Comparison of ENCODE assay signal across 18 cellular contexts in the genomic region with DNA sequence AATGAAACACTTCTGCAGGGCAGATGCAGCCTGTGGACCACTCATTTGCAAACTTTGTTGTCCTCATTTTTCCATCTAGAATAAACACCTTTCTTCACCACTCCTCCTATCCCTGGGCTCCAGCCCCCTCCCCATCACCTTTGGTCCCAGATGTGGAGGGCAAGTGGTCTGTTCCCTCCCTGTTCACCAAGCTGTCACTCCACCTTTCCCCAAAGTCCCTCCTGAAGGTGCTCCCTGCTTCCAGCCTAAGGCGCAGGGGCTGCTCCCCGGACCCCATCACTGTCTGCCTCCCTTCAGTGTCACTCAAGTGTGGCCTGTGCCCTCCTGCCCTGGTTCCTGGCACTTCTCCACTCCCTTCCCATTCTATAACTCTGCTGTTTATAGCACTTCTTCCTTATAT. TPM values are rescaled to one million over a fixed set of nuclear protein-coding genes. Genes with fewer than 3 reads are reported as not detected.
A peak's percentile ranks its signal among the peaks of the same experiment; 100 is the strongest.
DNase-seq lines count a peak whose midpoint lies in the region; ATAC-seq and TF ChIP-seq lines count a peak whose summit lies in the region.
"Had no signal": no experiment of that assay in that cellular context is flagged by ENCODE, and none has a peak within 500 bp of the region (broad histone marks: within the 10 kb centered on the region; RNA-seq: fewer than 3 reads in every experiment).

No MANE protein-coding gene starts in this region.

- H3K4me3 Mint-ChIP-seq in activated naive CD8-positive, alpha-beta T cell treated with anti-CD3 and anti-CD28 coated beads, Interleukin-2, amount 10 ng/mL, durations not matched to agents 7 days and 5 days: no peak overlapping the region
- H3K4me3 Mint-ChIP-seq in activated naive CD8-positive, alpha-beta T cell treated with anti-CD3 and anti-CD28 coated beads, Interleukin-2, amount 50 U/mL, for 24 hours: no peak overlapping the region
- H3K4me3 Mint-ChIP-seq in endodermal cell (no peak overlapping the region), neural crest cell (no peak overlapping the region)

- no peaks in the 10 kb centered on the region for H3K27me3 Mint-ChIP-seq in activated naive CD8-positive, alpha-beta T cell treated with anti-CD3 and anti-CD28 coated beads, Interleukin-2, amount 10 ng/mL, durations not matched to agents 7 days and 5 days
- H3K27me3 Mint-ChIP-seq in activated naive CD8-positive, alpha-beta T cell treated with anti-CD3 and anti-CD28 coated beads, Interleukin-2, amount 50 U/mL, for 24 hours: no peaks in the 10 kb centered on the region
- H3K27me3 Mint-ChIP-seq in endodermal cell (ENCODE audit: insufficient read depth) (peaks cover 2% of the 10 kb centered on the region), neural crest cell (ENCODE audit: low read depth) (no peaks in the 10 kb centered on the region)

- H3K4me1 Mint-ChIP-seq in activated naive CD8-positive, alpha-beta T cell treated with anti-CD3 and anti-CD28 coated beads, Interleukin-2, amount 10 ng/mL, durations not matched to agents 7 days and 5 days: peaks cover 18% of the 10 kb centered on the region
- H3K4me1 Mint-ChIP-seq in activated naive CD8-positive, alpha-beta T cell treated with anti-CD3 and anti-CD28 coated beads, Interleukin-2, amount 50 U/mL, for 24 hours: peaks cover 14% of the 10 kb centered on the region
- no peaks in the 10 kb centered on the region for H3K4me1 Mint-ChIP-seq in endodermal cell
- peaks cover 21% of the 10 kb centered on the region for H3K4me1 Mint-ChIP-seq in neural crest cell

- in situ Hi-C loops in G401 (cut with HindIII; ENCODE audit: low sequenced_read_pairs): no loop called here

- ATAC-seq in activated naive CD8-positive, alpha-beta T cell treated with anti-CD3 and anti-CD28 coated beads, Interleukin-2, amount 10 ng/mL, durations not matched to agents 7 days and 5 days (ENCODE audit: low read depth): no peak
- ATAC-seq in activated naive CD8-positive, alpha-beta T cell treated with anti-CD3 and anti-CD28 coated beads, Interleukin-2, amount 50 U/mL, for 24 hours: no peak
- ATAC-seq in GM19395 (IDR thresholded peaks at IDR 0.05; ENCODE audit: unreplicated experiment) (no peak), Right ventricle myocardium superior (ENCODE audit: poor library complexity) (no peak), body of pancreas (no peak)

- H3K36me3 ChIP-seq in endodermal cell (ENCODE audit: control insufficient read depth, insufficient read depth, low read length) (no peaks in the 10 kb centered on the region), body of pancreas (replicated peaks in 1 of 2; ENCODE audit: insufficient read depth in 1 of 2, low read depth in 2 of 2) (no peaks in the 10 kb centered on the region)
- H3K36me3 ChIP-seq: HAP-1 had no signal

- peaks cover 11% of the 10 kb centered on the region for H3K36me3 Mint-ChIP-seq in activated naive CD8-positive, alpha-beta T cell treated with anti-CD3 and anti-CD28 coated beads, Interleukin-2, amount 10 ng/mL, durations not matched to agents 7 days and 5 days
- peaks cover 4% of the 10 kb centered on the region for H3K36me3 Mint-ChIP-seq in activated naive CD8-positive, alpha-beta T cell treated with anti-CD3 and anti-CD28 coated beads, Interleukin-2, amount 50 U/mL, for 24 hours (ENCODE audit: low read depth)
- no peaks in the 10 kb centered on the region for H3K36me3 Mint-ChIP-seq in endodermal cell (ENCODE audit: low read depth)
- peaks cover 3% of the 10 kb centered on the region for H3K36me3 Mint-ChIP-seq in neural crest cell (ENCODE audit: low read depth)

- H3K4me1 ChIP-seq in endodermal cell (ENCODE audit: control insufficient read depth, insufficient read depth, low read length) (no peaks in the 10 kb centered on the region), body of pancreas (peaks cover 5% of the 10 kb centered on the region)
- H3K4me1 ChIP-seq: HAP-1 had no signal

- WGBS in endodermal cell (ENCODE audit: insufficient coverage in 1 of 2, insufficient read length in 1 of 2), 2 experiments: 88% methylated on average over 2 of the region's 2 CpGs
- 88 to 95% methylated on average over 2 of the region's 2 CpGs for WGBS in body of pancreas, 2 donors

- H3K9me3 Mint-ChIP-seq in activated naive CD8-positive, alpha-beta T cell treated with anti-CD3 and anti-CD28 coated beads, Interleukin-2, amount 10 ng/mL, durations not matched to agents 7 days and 5 days: no peaks in the 10 kb centered on the region
- H3K9me3 Mint-ChIP-seq in activated naive CD8-positive, alpha-beta T cell treated with anti-CD3 and anti-CD28 coated beads, Interleukin-2, amount 50 U/mL, for 24 hours: no peaks in the 10 kb centered on the region
- H3K9me3 Mint-ChIP-seq in endodermal cell: no peaks in the 10 kb centered on the region
- no peaks in the 10 kb centered on the region for H3K9me3 Mint-ChIP-seq in neural crest cell

- no peak for TF ChIP-seq POLR2A in body of pancreas (IDR thresholded peaks at IDR 0.05)

- no peak overlapping the region for H3K4me3 ChIP-seq in endodermal cell (ENCODE audit: low read length)
- H3K4me3 ChIP-seq in body of pancreas: no peak overlapping the region
- H3K4me3 ChIP-seq: BLaER1 treated with 17β-estradiol and CSF1 and Interleukin-3, amounts not matched to agents 10 nM and 100 nM; GM23248; HAP-1 had no signal

- no peak for DNase-seq in activated naive CD8-positive, alpha-beta T cell treated with anti-CD3 and anti-CD28 coated beads, Interleukin-2, amount 10 ng/mL, durations not matched to agents 7 days and 5 days
- no peak for DNase-seq in activated naive CD8-positive, alpha-beta T cell treated with anti-CD3 and anti-CD28 coated beads, Interleukin-2, amount 50 U/mL, for 24 hours
- DNase-seq in endodermal cell (peak; percentile 28), neural crest cell (ENCODE audit: low read depth, low spot score) (no peak), G401 (ENCODE audit: low spot score) (no peak), Right ventricle myocardium superior (no peak), body of pancreas (no peak)
- DNase-seq: 8988T, DMS153, DMS79, GF-D8 had no signal

- TF ChIP-seq CTCF in endodermal cell (conservative IDR thresholded peaks at IDR 0.05): no peak
- no peak for TF ChIP-seq CTCF in neural crest cell (conservative IDR thresholded peaks at IDR 0.05)
- TF ChIP-seq CTCF in body of pancreas (IDR thresholded peaks at IDR 0.05): no peak

- H3K27me3 ChIP-seq in endodermal cell (ENCODE audit: control insufficient read depth, insufficient read depth, low read length, poor library complexity, severe bottlenecking) (peaks cover 13% of the 10 kb centered on the region), body of pancreas (no peaks in the 10 kb centered on the region)
- H3K27me3 ChIP-seq: BLaER1 treated with 17β-estradiol and CSF1 and Interleukin-3, amounts not matched to agents 10 nM and 100 nM had no signal

- H3K27ac Mint-ChIP-seq in activated naive CD8-positive, alpha-beta T cell treated with anti-CD3 and anti-CD28 coated beads, Interleukin-2, amount 10 ng/mL, durations not matched to agents 7 days and 5 days: peak overlapping the region; percentile 21
- no peak overlapping the region for H3K27ac Mint-ChIP-seq in activated naive CD8-positive, alpha-beta T cell treated with anti-CD3 and anti-CD28 coated beads, Interleukin-2, amount 50 U/mL, for 24 hours
- H3K27ac Mint-ChIP-seq in endodermal cell (no peak overlapping the region), neural crest cell (ENCODE audit: unreplicated experiment) (peak overlapping the region; percentile 48)

- no peak overlapping the region for H3K9ac ChIP-seq in endodermal cell (ENCODE audit: extremely low read depth, low read length, poor library complexity, severe bottlenecking)
- H3K9ac ChIP-seq: BLaER1 treated with 17β-estradiol and CSF1 and Interleukin-3, amounts not matched to agents 10 nM and 100 nM; GM23248 had no signal

- H3K9me3 ChIP-seq in endodermal cell (ENCODE audit: control insufficient read depth, low read length) (no peaks in the 10 kb centered on the region), body of pancreas (no peaks in the 10 kb centered on the region)
- H3K9me3 ChIP-seq: BLaER1 treated with 17β-estradiol and CSF1 and Interleukin-3, amounts not matched to agents 10 nM and 100 nM; HAP-1 had no signal

- POLR2A ChIA-PET in activated naive CD8-positive, alpha-beta T cell treated with anti-CD3 and anti-CD28 coated beads, Interleukin-2, amount 10 ng/mL, durations not matched to agents 7 days and 5 days (lab: Charles Lee): no interaction called here

- intact Hi-C loops in Right ventricle myocardium superior (cut with DNase I) (loop anchor here (5.0 kb wide), 1 partner anchor 213 kb away; no protein-coding TSS in a partner anchor), body of pancreas (cut with DNase I) (no loop called here)

- H3K27ac ChIP-seq in endodermal cell (ENCODE audit: low read depth, low read length): no peak overlapping the region
- no peak overlapping the region for H3K27ac ChIP-seq in body of pancreas
- H3K27ac ChIP-seq: BLaER1 treated with 17β-estradiol and CSF1 and Interleukin-3, amounts not matched to agents 10 nM and 100 nM; GM23248 had no signal

RNA-seq across cellular contexts. Expression of a gene that starts 6.9 kb away (rescaled TPM):
- 10 to 100 TPM; 32.4 to 35.7 TPM for total RNA-seq in activated naive CD8-positive, alpha-beta T cell treated with anti-CD3 and anti-CD28 coated beads, Interleukin-2, amount 10 ng/mL, durations not matched to agents 7 days and 5 days
- total RNA-seq in endodermal cell (10 to 100 TPM; 11.1 to 11.7 TPM), neural crest cell (22.0 and 22.9 TPM in 2 replicates), Right ventricle myocardium superior (2.0 TPM), body of pancreas (1 to 10 TPM; 3.9 to 5.6 TPM)
- polyA plus RNA-seq in endodermal cell (2013, experiment 1 of 2): 16.1 TPM
- 13.6 TPM for polyA plus RNA-seq in endodermal cell (2013, experiment 2 of 2)
- 13.0 and 14.0 TPM in 2 replicates for total RNA-seq in G401 (2014; rRNA removed; shearing (Covaris generic))

RNA-seq across cellular contexts. Expression of a gene that starts 14.4 kb away (rescaled TPM):
- total RNA-seq in activated naive CD8-positive, alpha-beta T cell treated with anti-CD3 and anti-CD28 coated beads, Interleukin-2, amount 10 ng/mL, durations not matched to agents 7 days and 5 days: not detected
- total RNA-seq in endodermal cell (not detected), neural crest cell (not detected in 2 replicates), Right ventricle myocardium superior (not detected), body of pancreas (not detected)
- polyA plus RNA-seq in endodermal cell (2013, experiment 1 of 2): not detected
- polyA plus RNA-seq in endodermal cell (2013, experiment 2 of 2): not detected
- 0.27 and 1.4 TPM in 2 replicates for total RNA-seq in G401 (2014; rRNA removed; shearing (Covaris generic))
- total RNA-seq: A673, Daoy, GM23248, HT-29 had no signal

RNA-seq across cellular contexts. Expression of a gene that starts 19.4 kb away (rescaled TPM):
- total RNA-seq in activated naive CD8-positive, alpha-beta T cell treated with anti-CD3 and anti-CD28 coated beads, Interleukin-2, amount 10 ng/mL, durations not matched to agents 7 days and 5 days: 10 to 100 TPM; 26.1 to 29.7 TPM
- total RNA-seq in endodermal cell (10 to 100 TPM; 26.2 to 31.6 TPM), neural crest cell (28.8 and 29.2 TPM in 2 replicates), Right ventricle myocardium superior (9.0 TPM), body of pancreas (10 to 100 TPM in 1 of 2 donors, 1 to 10 TPM in 1; 4.9 to 10.6 TPM)
- 12.4 TPM for polyA plus RNA-seq in endodermal cell (2013, experiment 1 of 2)
- polyA plus RNA-seq in endodermal cell (2013, experiment 2 of 2): 11.6 TPM
- 18.1 and 22.9 TPM in 2 replicates for total RNA-seq in G401 (2014; rRNA removed; shearing (Covaris generic))

Comparison
In these comparisons a context has a peak if more than half of its experiments do, and no peak if none do; other contexts are left out.
1. H3K27ac Mint-ChIP-seq: peak in activated naive CD8-positive, alpha-beta T cell treated with anti-CD3 and anti-CD28 coated beads, Interleukin-2, amount 10 ng/mL, durations not matched to agents 7 days and 5 days (single experiment) and neural crest cell (single experiment); none in activated naive CD8-positive, alpha-beta T cell treated with anti-CD3 and anti-CD28 coated beads, Interleukin-2, amount 50 U/mL, for 24 hours (single experiment) and endodermal cell (single experiment).